Comparison of ENCODE assay signal across 8 cellular contexts in the genomic region with DNA sequence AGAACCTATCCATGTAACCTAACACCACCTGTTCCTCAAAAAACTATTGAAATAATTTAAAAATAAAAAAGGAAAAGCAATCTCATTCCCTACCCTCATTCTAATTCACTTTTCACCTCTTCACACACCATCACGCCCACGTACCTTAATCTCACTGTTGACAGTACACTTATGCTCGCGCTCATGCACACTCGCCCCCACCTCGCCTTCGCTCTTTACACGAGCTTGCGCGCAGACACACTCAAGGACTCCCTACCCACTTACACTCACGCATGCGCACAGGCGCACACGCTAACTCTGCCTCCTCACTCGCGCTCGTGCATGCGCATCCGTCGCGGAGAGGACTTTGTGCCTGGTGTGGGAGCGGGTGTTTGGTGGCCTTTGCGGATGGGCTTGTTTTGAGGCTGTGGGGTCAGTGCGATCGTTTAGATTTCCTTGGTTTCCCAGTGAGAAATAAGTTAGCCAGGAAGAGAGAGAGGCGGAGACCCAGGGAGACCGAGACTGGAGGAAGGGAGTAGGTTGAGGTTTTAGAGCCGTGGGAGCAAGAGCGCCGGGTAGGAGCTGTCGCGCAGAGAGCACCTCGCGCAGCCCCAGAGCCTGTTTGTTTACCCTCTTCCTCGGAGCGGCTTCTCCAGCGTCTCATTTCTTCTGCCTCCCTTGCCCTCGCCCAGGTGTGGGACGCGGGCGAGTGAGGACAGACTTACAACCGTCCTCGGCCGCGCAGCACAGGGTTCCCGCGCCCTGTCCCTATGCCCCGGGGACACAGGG. TPM values are rescaled to one million over a fixed set of nuclear protein-coding genes. Genes with fewer than 3 reads are reported as not detected.
DNase-seq lines count a peak whose midpoint lies in the region; ATAC-seq, FAIRE-seq and TF ChIP-seq lines count a peak whose summit lies in the region.

No MANE protein-coding gene starts in this region.

- H3K36me3 ChIP-seq in bronchial epithelial cell (ENCODE audit: control insufficient read depth, insufficient read depth, low read length): no peaks in the 10 kb centered on the region

- peak; percentile 67 for DNase-seq in GM10266 (ENCODE audit: extremely low spot score)
- DNase-seq in HFFc6: peak; percentile 49
- peak; percentile 55 for DNase-seq in NCI-H187 treated with DMSO at 0.1 percent for 48 hours (lab: John Stamatoyannopoulos, UW)
- DNase-seq in WTC11 (ENCODE audit: low spot score): no peak
- DNase-seq in bronchial epithelial cell (ENCODE audit: low read depth): peak; percentile 46
- DNase-seq in islet precursor cell: peak; percentile 74
- DNase-seq in stimulated activated CD4-positive, alpha-beta T cell treated with anti-CD3 and anti-CD28 coated beads, Interleukin-12 subunit alpha, Interleukin-12 subunit beta, amount 100 ng/mL, for 48 hours (ENCODE audit: low read depth in 2 of 3, low spot score in 1 of 3): peak; percentile 42 to 69 (median 52)

- peak; percentile 21 for ATAC-seq in WTC11
- no peak for ATAC-seq in HG02973 (IDR thresholded peaks at IDR 0.05; ENCODE audit: unreplicated experiment)

- H3K4me3 Mint-ChIP-seq in HFFc6 (peak overlapping the region; percentile 97), WTC11 (peak overlapping the region; percentile 80)

- H3K4me1 Mint-ChIP-seq in HFFc6 (ENCODE audit: low read depth) (peaks cover 11% of the 10 kb centered on the region), WTC11 (peaks cover 54% of the 10 kb centered on the region)

- FAIRE-seq in bronchial epithelial cell (lab: Jason Lieb, UNC): no peak

- CTCF ChIA-PET in WTC11 (lab: Charles Lee): interaction anchor here (0.7 to 0.9 kb wide), 2 partner anchors 8 to 141 kb away, joined by 3 read pairs; partner anchors contain the start of gene GSX2

- H3K9me3 Mint-ChIP-seq in HFFc6 (no peaks in the 10 kb centered on the region), WTC11 (no peaks in the 10 kb centered on the region)

- POLR2A ChIA-PET in WTC11 (lab: Charles Lee): no interaction called here

- peaks cover 27% of the 10 kb centered on the region for H3K27me3 ChIP-seq in bronchial epithelial cell (ENCODE audit: control insufficient read depth, insufficient read depth, low read length)

- H3K27ac Mint-ChIP-seq in HFFc6 (no peak overlapping the region), WTC11 (no peak overlapping the region)

- H3K36me3 Mint-ChIP-seq in HFFc6 (ENCODE audit: low read depth) (no peaks in the 10 kb centered on the region), WTC11 (no peaks in the 10 kb centered on the region)

- TF ChIP-seq CTCF in GM10266 (IDR thresholded peaks at IDR 0.05; ENCODE audit: control insufficient read depth, insufficient read depth, low read depth, missing control alignments): no peak
- no peak for TF ChIP-seq CTCF in HFFc6 (IDR thresholded peaks at IDR 0.05)
- TF ChIP-seq CTCF in WTC11 (IDR thresholded peaks at IDR 0.05): no peak
- TF ChIP-seq CTCF in bronchial epithelial cell (IDR thresholded peaks at IDR 0.05; ENCODE audit: insufficient read depth, low read length, severe bottlenecking): no peak

- H3K4me3 ChIP-seq in bronchial epithelial cell (ENCODE audit: low read depth, low read length): peak overlapping the region; percentile 37

- H3K27me3 Mint-ChIP-seq in HFFc6 (ENCODE audit: insufficient read depth) (peaks cover 13% of the 10 kb centered on the region), WTC11 (ENCODE audit: low read depth) (peaks cover 88% of the 10 kb centered on the region)

TF ChIP-seq in WTC11, 78 proteins besides CTCF, POLR2A, EP300 and RAD21:
- TF ChIP-seq, protein P1, sequence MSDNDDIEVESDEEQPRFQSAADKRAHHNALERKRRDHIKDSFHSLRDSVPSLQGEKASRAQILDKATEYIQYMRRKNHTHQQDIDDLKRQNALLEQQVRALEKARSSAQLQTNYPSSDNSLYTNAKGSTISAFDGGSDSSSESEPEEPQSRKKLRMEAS (CRISPR knock-in tag; IDR thresholded peaks at IDR 0.05): 0 out of 2 replicates have a peak, but pooled peaks have one; percentile 46
- TF ChIP-seq ZNF263 (CRISPR knock-in tag; IDR thresholded peaks at IDR 0.05; ENCODE audit: low read depth) (no peak), ZNF232 (CRISPR knock-in tag; IDR thresholded peaks at IDR 0.05) (no peak)
TF ChIP-seq in WTC11: peak in this region for 1.

RNA-seq across cellular contexts. Expression of gene GSX2, which starts 8.1 kb away (rescaled TPM):
- not detected for total RNA-seq in HFFc6 (2021; fragmentation: NEBNext Ultra II Directional; extraction: Animal tissue kit (Norgen Biotek cat#: 25700))
- total RNA-seq in WTC11 (2021): not detected in 3 replicates
- not detected in 2 replicates for total RNA-seq in bronchial epithelial cell

RNA-seq across cellular contexts. Expression of gene CHIC2, which starts 27.4 kb away (rescaled TPM):
- 10 to 100 TPM; 23.5 to 30.2 (median 27.5) TPM for total RNA-seq in HFFc6 (2021; fragmentation: NEBNext Ultra II Directional; extraction: Animal tissue kit (Norgen Biotek cat#: 25700))
- 6.9 to 11.0 TPM (median 8.4 TPM) in 3 replicates for total RNA-seq in WTC11 (2021)
- total RNA-seq in bronchial epithelial cell: 36.1 and 42.2 TPM in 2 replicates
